ENCODE assay signal across 8 cellular contexts in genomic region chr5:144189800-144190429, GRCh38. TPM values are rescaled to one million over a fixed set of nuclear protein-coding genes. Genes with fewer than 3 reads are reported as not detected.
DNase-seq lines count a peak whose midpoint lies in the region; ATAC-seq and TF ChIP-seq lines count a peak whose summit lies in the region.

No MANE protein-coding gene starts in this region.

- no peaks in the 10 kb centered on the region for H3K36me3 ChIP-seq in skeletal muscle satellite cell (ENCODE audit: insufficient read depth, low read length)

- TF ChIP-seq POLR2A in erythroblast (IDR thresholded peaks at IDR 0.05; ENCODE audit: low read length) = no peak

- ATAC-seq in GM18858 (IDR thresholded peaks at IDR 0.05; ENCODE audit: unreplicated experiment) (peak; percentile 29), HG03354 (IDR thresholded peaks at IDR 0.05; ENCODE audit: poor library complexity, severe bottlenecking, unreplicated experiment) (peak; percentile 44), HG02610 (IDR thresholded peaks at IDR 0.05; ENCODE audit: unreplicated experiment) (no peak), HG02970 (IDR thresholded peaks at IDR 0.05; ENCODE audit: low FRiP score, unreplicated experiment) (no peak)

- peak; percentile 87 for DNase-seq in T-helper 22 cell (ENCODE audit: low read depth)
- peak; percentile 54 for DNase-seq in astrocyte of the hippocampus (ENCODE audit: low read depth, low spot score)
- DNase-seq in erythroblast (lab: John Stamatoyannopoulos, UW) = no peak

- H3K4me1 ChIP-seq in skeletal muscle satellite cell (ENCODE audit: control insufficient read depth, insufficient read depth, low read length) = peaks cover 44% of the 10 kb centered on the region

- H3K4me3 ChIP-seq in skeletal muscle satellite cell (ENCODE audit: low read length) = no peak overlapping the region

- no peak overlapping the region for H3K9ac ChIP-seq in skeletal muscle satellite cell (ENCODE audit: low read depth, low read length)

- H3K4me2 ChIP-seq in skeletal muscle satellite cell (ENCODE audit: low read length) = peak overlapping the region; percentile 29

- no peaks in the 10 kb centered on the region for H3K27me3 ChIP-seq in skeletal muscle satellite cell (ENCODE audit: control insufficient read depth, insufficient read depth, low read length)

- no peaks in the 10 kb centered on the region for H3K9me3 ChIP-seq in skeletal muscle satellite cell (replicated peaks; ENCODE audit: low read length)

RNA-seq across cellular contexts. Expression of gene KCTD16, which starts 19.2 kb away (rescaled TPM):
- total RNA-seq in skeletal muscle satellite cell (2012; rRNA removed) = 0.25 and 1.1 TPM in 2 replicates

RNA-seq across cellular contexts. Expression of gene YIPF5, which starts 19.5 kb away (rescaled TPM):
- total RNA-seq in skeletal muscle satellite cell (2012; rRNA removed) = 77.1 and 85.0 TPM in 2 replicates

Comparison
In these comparisons a context has a peak if more than half of its experiments do, and no peak if none do; other contexts are left out.
1. ATAC-seq: peak in GM18858 (single experiment) and HG03354 (single experiment); none in HG02610 (single experiment) and HG02970 (single experiment).
2. DNase-seq: peak in T-helper 22 cell (single experiment) and astrocyte of the hippocampus (single experiment); none in erythroblast (0 of 2).